ENCODE assay signal across 1 cellular context in genomic region chr4:3941735-3942540, GRCh38.
TF ChIP-seq lines count a peak whose summit lies in the region.

No MANE protein-coding gene starts in this region.

TF ChIP-seq in K562, 482 proteins besides CTCF, POLR2A, EP300 and RAD21:
- peak; percentile 62 for TF ChIP-seq NFIC (IDR thresholded peaks at IDR 0.05)
- peak; percentile 93 for TF ChIP-seq ZBTB40 (IDR thresholded peaks at IDR 0.05)
- TF ChIP-seq ZBTB40 (CRISPR knock-in tag; IDR thresholded peaks at IDR 0.05) = peak; percentile 79
